ENCODE assay signal across 8 cellular contexts in genomic region chr16:88784074-88784855, GRCh38. TPM values are rescaled to one million over a fixed set of nuclear protein-coding genes. Genes with fewer than 3 reads are reported as not detected.
DNase-seq lines count a peak whose midpoint lies in the region; ATAC-seq and TF ChIP-seq lines count a peak whose summit lies in the region.

No MANE protein-coding gene starts in this region.

- H3K27me3 Mint-ChIP-seq in activated naive CD8-positive, alpha-beta T cell, result no peaks in the 10 kb centered on the region

- no peaks in the 10 kb centered on the region for H3K36me3 Mint-ChIP-seq in activated naive CD8-positive, alpha-beta T cell

- peaks cover 41% of the 10 kb centered on the region for H3K4me1 Mint-ChIP-seq in activated naive CD8-positive, alpha-beta T cell (ENCODE audit: low read depth)

- peaks cover 0 to 58% (median 42%) of the 10 kb centered on the region in 12 donors for H3K4me1 ChIP-seq in heart left ventricle

- H3K36me3 ChIP-seq in heart left ventricle, result no peaks in the 10 kb centered on the region

- intact Hi-C loops in heart left ventricle (cut with DNase I), result loop anchor here in 8 of 10 donors (2.0 kb wide), 2 partner anchors 39 to 41 kb away; no protein-coding TSS in a partner anchor
- intact Hi-C loops in posterior vena cava (cut with DNase I), result loop anchor here in 1 of 2 donors (2.0 kb wide), 1 partner anchor 45 kb away; no protein-coding TSS in a partner anchor

- no peaks in the 10 kb centered on the region for H3K27me3 ChIP-seq in heart left ventricle

- H3K4me3 Mint-ChIP-seq in activated naive CD8-positive, alpha-beta T cell, result peak overlapping the region; percentile 84

- ATAC-seq in GM18907 (IDR thresholded peaks at IDR 0.05; ENCODE audit: unreplicated experiment) (peak; percentile 20), heart left ventricle (peak; percentile 57 to 73 (median 66)), HG02610 (IDR thresholded peaks at IDR 0.05; ENCODE audit: unreplicated experiment) (no peak)

- no peak overlapping the region for H3K27ac Mint-ChIP-seq in activated naive CD8-positive, alpha-beta T cell

- peak overlapping the region; percentile 56 to 92 (median 70) for H3K4me3 ChIP-seq in heart left ventricle

- 4 to 6% (median 5%) methylated on average over 18 to 74 of the region's 74 CpGs for WGBS in heart left ventricle, 4 donors

- H3K9me3 ChIP-seq in heart left ventricle, result no peaks in the 10 kb centered on the region

- H3K27ac ChIP-seq in heart left ventricle, result peak overlapping the region; percentile 77 to 95 (median 88)

- TF ChIP-seq POLR2A in heart left ventricle (IDR thresholded peaks at IDR 0.05), result no peak

- peak; percentile 37 to 68 (median 50) for TF ChIP-seq CTCF in heart left ventricle (IDR thresholded peaks at IDR 0.05)

- no peaks in the 10 kb centered on the region for H3K9me3 Mint-ChIP-seq in activated naive CD8-positive, alpha-beta T cell (ENCODE audit: low read depth)

- DNase-seq in AG08395 (ENCODE audit: low spot score) (peak; percentile 74), NOMO-1 treated with dmso at 0.1 percent for 144 hours (lab: John Stamatoyannopoulos, UW; ENCODE audit: unreplicated experiment) (peak; percentile 46), heart left ventricle (peak; percentile 69 to 82 (median 79)), posterior vena cava (ENCODE audit: low spot score) (peak; percentile 94), NK-92 (lab: John Stamatoyannopoulos, UW; ENCODE audit: unreplicated experiment) (no peak)

RNA-seq across cellular contexts. Expression of gene PIEZO1, which starts 0.8 kb away (rescaled TPM):
- 10 to 100 TPM; 14.2 to 59.7 (median 19.7) TPM for total RNA-seq in heart left ventricle
- polyA plus RNA-seq in heart left ventricle, result 10 to 100 TPM; 31.2 to 45.0 TPM
- total RNA-seq in posterior vena cava, result 100 to 1,000 TPM in 1 of 2 donors, 10 to 100 TPM in 1; 99.3 to 103 TPM

RNA-seq across cellular contexts. Expression of gene CDT1, which starts 19.3 kb away (rescaled TPM):
- 1 to 10 TPM in 4 of 9 donors, under 1 TPM in 5; 0.23 to 6.1 (median 0.70) TPM for total RNA-seq in heart left ventricle
- under 1 TPM; 0.19 to 0.40 TPM for polyA plus RNA-seq in heart left ventricle
- 1 to 10 TPM in 1 of 2 donors, under 1 TPM in 1; 0.57 to 2.0 TPM for total RNA-seq in posterior vena cava

RNA-seq across cellular contexts. Expression of gene APRT, which starts 27.5 kb away (rescaled TPM):
- 10 to 100 TPM; 26.6 to 75.8 (median 44.2) TPM for total RNA-seq in heart left ventricle
- polyA plus RNA-seq in heart left ventricle, result 100 to 1,000 TPM in 1 of 2 donors, 10 to 100 TPM in 1; 62.6 to 129 TPM
- 10 to 100 TPM; 73.1 to 92.8 TPM for total RNA-seq in posterior vena cava
